In the genomic region with DNA sequence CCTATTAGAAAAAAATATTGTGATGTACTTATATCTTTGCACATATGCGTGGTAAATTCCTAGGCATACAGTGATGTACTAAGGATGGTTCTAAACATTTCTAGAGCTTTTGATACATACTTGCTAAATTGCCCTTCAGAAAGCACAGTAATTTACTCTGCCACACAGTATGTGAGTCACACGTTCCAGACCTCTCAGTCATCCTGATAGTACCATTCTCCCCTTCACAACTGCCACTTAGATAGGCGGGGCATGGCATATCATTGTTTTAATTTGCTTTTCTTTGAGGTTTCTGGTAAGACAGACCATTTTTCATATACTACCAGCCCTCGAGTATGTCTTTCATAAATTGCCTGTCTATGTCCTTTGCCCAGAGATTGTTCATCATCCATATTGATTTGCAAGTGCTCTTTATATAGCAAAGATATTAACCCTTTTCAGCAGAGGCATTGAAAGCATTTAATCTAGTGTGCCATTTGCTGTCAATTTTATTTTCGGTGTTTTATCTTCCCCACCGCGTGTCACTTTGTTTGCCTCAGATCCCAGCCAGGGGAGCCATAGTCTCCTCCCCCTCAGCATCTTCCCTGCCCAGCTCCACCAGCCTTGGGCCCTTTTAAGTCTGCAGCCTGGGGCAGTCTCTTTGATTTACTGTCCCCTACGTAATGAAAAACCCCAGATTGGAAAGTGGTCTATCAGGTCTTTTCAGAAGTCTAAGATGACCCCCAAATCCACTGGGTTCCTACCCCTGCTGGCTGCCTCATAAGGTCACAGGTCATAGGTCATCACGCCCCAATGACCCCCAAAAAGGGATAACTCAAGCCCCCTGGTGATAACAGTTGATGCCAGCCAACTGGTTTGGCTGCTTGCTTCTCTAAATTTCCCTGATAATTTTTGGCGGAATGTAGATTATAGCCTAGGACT, we compare ENCODE assay signal across 1 cellular context.
TF ChIP-seq lines count a peak whose summit lies in the region.

No MANE protein-coding gene starts in this region.

TF ChIP-seq in endothelial cell of umbilical vein, 7 proteins besides CTCF, POLR2A, EP300 and RAD21:
- TF ChIP-seq GATA2 (IDR thresholded peaks at IDR 0.05; ENCODE audit: insufficient read depth, insufficient read length, low read depth, low read length) (no peak), FOS (IDR thresholded peaks at IDR 0.05; ENCODE audit: borderline replicate concordance, insufficient read depth, low read length) (peak; percentile 33), MYC (IDR thresholded peaks at IDR 0.05; ENCODE audit: low read depth, low read length) (no peak)
